12 cellular contexts compared by ENCODE assay signal in the genomic region with DNA sequence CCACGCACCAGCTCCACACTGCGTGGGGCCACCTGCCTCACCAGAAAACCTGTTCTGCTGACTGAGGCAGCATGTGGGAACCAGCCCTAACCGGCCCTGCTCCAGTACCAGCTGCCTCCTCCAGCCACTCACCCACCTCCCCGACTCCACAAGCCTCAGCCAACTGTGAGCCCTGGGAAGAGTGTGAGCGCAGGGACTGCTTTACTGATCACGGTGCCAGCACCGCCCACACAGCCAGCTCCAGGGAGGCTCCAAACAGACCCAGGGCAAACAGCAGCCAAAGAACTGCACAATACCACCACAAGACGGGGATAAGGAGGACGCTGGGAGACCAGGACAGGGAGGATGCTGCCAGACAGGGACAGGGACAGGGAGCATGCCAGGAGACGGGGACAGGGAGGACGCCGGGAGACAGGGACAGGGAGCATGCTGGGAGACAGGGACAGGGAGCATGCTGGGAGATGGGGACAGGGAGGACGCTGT. TPM values are rescaled to one million over a fixed set of nuclear protein-coding genes. Genes with fewer than 3 reads are reported as not detected.
DNase-seq lines count a peak whose midpoint lies in the region; ATAC-seq, FAIRE-seq and TF ChIP-seq lines count a peak whose summit lies in the region.
"Had no signal": no experiment of that assay in that cellular context is flagged by ENCODE, and none has a peak within 500 bp of the region (broad histone marks: within the 10 kb centered on the region; RNA-seq: fewer than 3 reads in every experiment).

No MANE protein-coding gene starts in this region.

- H3K4me1 ChIP-seq in A549: no peaks in the 10 kb centered on the region
- H3K4me1 ChIP-seq: SJSA1 had no signal

- 89% methylated on average over 13 of the region's 13 CpGs for WGBS in A549 (ENCODE audit: missing lambda C conversion rate)

- POLR2A ChIA-PET in A549 (lab: Yijun Ruan, JAX): no interaction called here

- CTCF ChIA-PET in A549 (lab: Yijun Ruan, JAX): no interaction called here

- H3K4me3 ChIP-seq in A549: no peak overlapping the region
- H3K4me3 ChIP-seq: BLaER1 treated with 17β-estradiol and CSF1 and Interleukin-3, amounts not matched to agents 10 nM and 100 nM; cardiac muscle cell; SJSA1 had no signal

- no peak for TF ChIP-seq POLR2A in A549 (IDR thresholded peaks at IDR 0.05; ENCODE audit: low read length)

- TF ChIP-seq CTCF in A549 (IDR thresholded peaks at IDR 0.05): no peak
- no peak for TF ChIP-seq CTCF in mesothelial cell of epicardium (IDR thresholded peaks at IDR 0.05; ENCODE audit: unreplicated experiment)

- no peak for TF ChIP-seq RAD21 in A549 (conservative IDR thresholded peaks at IDR 0.05 in 1 of 2, IDR thresholded peaks at IDR 0.05 in 1 of 2)

- H3K9me3 Mint-ChIP-seq in central memory CD8-positive, alpha-beta T cell: peaks cover 10% of the 10 kb centered on the region
- H3K9me3 Mint-ChIP-seq in mesothelial cell of epicardium: peaks cover 13% of the 10 kb centered on the region

- H3K27ac Mint-ChIP-seq in central memory CD8-positive, alpha-beta T cell (ENCODE audit: low read depth): peak overlapping the region; percentile 73
- no peak overlapping the region for H3K27ac Mint-ChIP-seq in mesothelial cell of epicardium

- peaks cover 10% of the 10 kb centered on the region for H3K36me3 Mint-ChIP-seq in central memory CD8-positive, alpha-beta T cell (ENCODE audit: insufficient read depth)
- H3K36me3 Mint-ChIP-seq in mesothelial cell of epicardium: peaks cover 35% of the 10 kb centered on the region

- H3K4me2 ChIP-seq in A549: no peak overlapping the region

- no peak for DNase-seq in A549 (ENCODE audit: low read depth in 1 of 2, low spot score in 1 of 2)
- peak; percentile 82 to 93 (median 89) for DNase-seq in NCI-H1417 (lab: John Stamatoyannopoulos, UW)
- no peak for DNase-seq in central memory CD8-positive, alpha-beta T cell (ENCODE audit: low spot score in 2 of 2)
- peak; percentile 64 for DNase-seq in medulla oblongata (ENCODE audit: extremely low spot score)
- no peak for DNase-seq in mesothelial cell of epicardium (ENCODE audit: low spot score in 2 of 2, unreplicated experiment in 2 of 2)
- DNase-seq in germinal center (ENCODE audit: low spot score): no peak
- DNase-seq: NCI-H1105 treated with DMSO at 0.1 percent for 48 hours had no signal

- H3K27ac ChIP-seq in A549: no peak overlapping the region
- H3K27ac ChIP-seq: BLaER1 treated with 17β-estradiol and CSF1 and Interleukin-3, amounts not matched to agents 10 nM and 100 nM; cardiac muscle cell; SJSA1 had no signal

- FAIRE-seq in A549 (lab: Jason Lieb, UNC): no peak

- peak; percentile 34; a peak in 3 of 6 replicates for ATAC-seq in A549
- no peak for ATAC-seq in central memory CD8-positive, alpha-beta T cell (replicated peaks; ENCODE audit: extremely low read depth, poor library complexity, severe bottlenecking)
- ATAC-seq in GM21423 (IDR thresholded peaks at IDR 0.05; ENCODE audit: unreplicated experiment): no peak
- ATAC-seq in HG02840 (IDR thresholded peaks at IDR 0.05; ENCODE audit: low FRiP score, unreplicated experiment): no peak

- no peak for TF ChIP-seq EP300 in A549 (IDR thresholded peaks at IDR 0.05)

- H3K9me3 ChIP-seq in A549: no peaks in the 10 kb centered on the region; the same call in 2 of the 3 replicates
- H3K9me3 ChIP-seq: SJSA1 had no signal

- no peaks in the 10 kb centered on the region for H3K27me3 Mint-ChIP-seq in central memory CD8-positive, alpha-beta T cell
- no peaks in the 10 kb centered on the region for H3K27me3 Mint-ChIP-seq in mesothelial cell of epicardium (ENCODE audit: low read depth)

- H3K4me3 Mint-ChIP-seq in central memory CD8-positive, alpha-beta T cell: no peak overlapping the region
- no peak overlapping the region for H3K4me3 Mint-ChIP-seq in mesothelial cell of epicardium

- peaks cover 12% of the 10 kb centered on the region for H3K4me1 Mint-ChIP-seq in central memory CD8-positive, alpha-beta T cell
- no peaks in the 10 kb centered on the region for H3K4me1 Mint-ChIP-seq in mesothelial cell of epicardium

TF ChIP-seq in A549, 52 proteins besides CTCF, POLR2A, EP300 and RAD21:
- TF ChIP-seq RCOR1 (IDR thresholded peaks at IDR 0.05; ENCODE audit: low read depth, low read length) (no peak), NR3C1 (IDR thresholded peaks at IDR 0.05) (no peak)

RNA-seq across cellular contexts. Expression of a gene that starts 28.4 kb away (rescaled TPM):
- polyA plus RNA-seq in A549 (2011; rRNA removed): 64.1 and 65.0 TPM in 2 replicates
- polyA plus RNA-seq in A549 (2012; cell fraction: cytosol; rRNA removed): 84.9 and 88.0 TPM in 2 replicates
- 65.5 and 70.2 TPM in 2 replicates for polyA plus RNA-seq in A549 (2012; cell fraction: nucleus; rRNA removed)
- polyA plus RNA-seq in A549 (2017; fragmentation: RNase III; extraction: RNeasy Plus Mini Kit Qiagen cat#74134 plus additional on column Dnase treatment): 51.6 to 55.6 TPM (median 55.0 TPM) in 3 replicates
- 51.1 and 51.8 TPM in 2 replicates for polyA minus RNA-seq in A549 (2011; rRNA and poly(A)+ RNA removed)
- 25.4 to 27.9 TPM (median 26.4 TPM) in 3 replicates for total RNA-seq in mesothelial cell of epicardium

RNA-seq across cellular contexts. Expression of a gene that starts 30.2 kb away (rescaled TPM):
- polyA plus RNA-seq in A549 (2011; rRNA removed): 55.0 and 71.8 TPM in 2 replicates
- 70.2 and 70.5 TPM in 2 replicates for polyA plus RNA-seq in A549 (2012; cell fraction: cytosol; rRNA removed)
- 127 and 175 TPM in 2 replicates for polyA plus RNA-seq in A549 (2012; cell fraction: nucleus; rRNA removed)
- polyA plus RNA-seq in A549 (2017; fragmentation: RNase III; extraction: RNeasy Plus Mini Kit Qiagen cat#74134 plus additional on column Dnase treatment): 42.3 to 49.3 TPM (median 44.2 TPM) in 3 replicates
- polyA minus RNA-seq in A549 (2011; rRNA and poly(A)+ RNA removed): 84.2 and 127 TPM in 2 replicates
- total RNA-seq in mesothelial cell of epicardium: 121 to 134 TPM (median 128 TPM) in 3 replicates

Comparison
In these comparisons a context has a peak if more than half of its experiments do, and no peak if none do; other contexts are left out.
1. ATAC-seq: peak in A549 (2 of 2); none in central memory CD8-positive, alpha-beta T cell (single experiment), GM21423 (single experiment) and HG02840 (single experiment).
2. DNase-seq: peak in NCI-H1417 (3 of 3) and medulla oblongata (single experiment); none in A549 (0 of 2), central memory CD8-positive, alpha-beta T cell (0 of 2), mesothelial cell of epicardium (0 of 2) and germinal center (single experiment).